ENCODE assay signal across 8 cellular contexts in the genomic region with DNA sequence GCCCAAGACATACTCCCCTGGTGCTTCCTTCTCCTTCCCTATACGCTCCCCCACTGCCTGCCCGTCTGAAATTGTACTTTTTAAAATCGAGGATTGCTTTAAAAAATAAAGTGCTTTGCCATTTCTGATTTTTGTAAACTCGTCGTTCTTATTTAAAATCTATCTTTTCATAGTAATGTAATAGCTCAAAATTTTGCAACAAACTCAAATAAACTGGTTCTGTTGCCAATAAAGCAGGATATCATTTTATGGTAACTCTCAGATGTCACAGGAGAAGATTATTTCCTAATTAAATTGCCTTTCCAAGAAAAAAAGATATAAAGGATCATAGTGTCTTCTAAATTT. TPM values are rescaled to one million over a fixed set of nuclear protein-coding genes. Genes with fewer than 3 reads are reported as not detected.
DNase-seq lines count a peak whose midpoint lies in the region; ATAC-seq and TF ChIP-seq lines count a peak whose summit lies in the region.

No MANE protein-coding gene starts in this region.

- H3K27me3 ChIP-seq in CD8-positive, alpha-beta T cell (ENCODE audit: insufficient read depth, low read length) = no peaks in the 10 kb centered on the region
- H3K27me3 ChIP-seq in PC-9 (ENCODE audit: insufficient read depth, low read depth) = peaks cover 17% of the 10 kb centered on the region; the same call in 1 of the 2 replicates

- H3K9me3 ChIP-seq in CD8-positive, alpha-beta T cell (ENCODE audit: low read length) = no peaks in the 10 kb centered on the region
- H3K9me3 ChIP-seq in PC-9 (ENCODE audit: insufficient read depth, low read depth) = no peaks in the 10 kb centered on the region

- peaks cover 21% of the 10 kb centered on the region for H3K4me1 Mint-ChIP-seq in CD8-positive, alpha-beta T cell (ENCODE audit: low read depth)
- peaks cover 62% of the 10 kb centered on the region for H3K4me1 Mint-ChIP-seq in osteocyte (ENCODE audit: unreplicated experiment)

- H3K27me3 Mint-ChIP-seq in CD8-positive, alpha-beta T cell (ENCODE audit: low read depth) = no peaks in the 10 kb centered on the region
- no peaks in the 10 kb centered on the region for H3K27me3 Mint-ChIP-seq in osteocyte (ENCODE audit: unreplicated experiment)

- H3K4me1 ChIP-seq in CD8-positive, alpha-beta T cell (ENCODE audit: insufficient read depth, low read length) = peaks cover 13% of the 10 kb centered on the region
- H3K4me1 ChIP-seq in PC-9 (replicated peaks; ENCODE audit: insufficient read depth) = no peaks in the 10 kb centered on the region

- intact Hi-C loops in CD8-positive, alpha-beta T cell (cut with DNase I, micrococcal nuclease) = loop anchor here (2.0 to 10.0 kb wide), 6 partner anchors 13 to 1021 kb away; a partner anchor contains a TSS
- intact Hi-C loops in PC-9 (cut with micrococcal nuclease; ENCODE audit: unreplicated experiment) = no loop called here

- H3K9me3 Mint-ChIP-seq in CD8-positive, alpha-beta T cell = no peaks in the 10 kb centered on the region
- H3K9me3 Mint-ChIP-seq in osteocyte (ENCODE audit: unreplicated experiment) = no peaks in the 10 kb centered on the region

- peak overlapping the region; percentile 74 for H3K27ac ChIP-seq in CD8-positive, alpha-beta T cell (ENCODE audit: low read depth, low read length)
- H3K27ac ChIP-seq in PC-9 = no peak overlapping the region

- H3K27ac Mint-ChIP-seq in CD8-positive, alpha-beta T cell = peak overlapping the region; percentile 90
- H3K27ac Mint-ChIP-seq in osteocyte (ENCODE audit: unreplicated experiment) = peak overlapping the region; percentile 97

- no peak for ATAC-seq in CD8-positive, alpha-beta T cell
- ATAC-seq in GM18517 (IDR thresholded peaks at IDR 0.05; ENCODE audit: unreplicated experiment) (no peak), GM18502 (IDR thresholded peaks at IDR 0.05; ENCODE audit: poor library complexity, unreplicated experiment) (no peak)

- H3K9me2 ChIP-seq in PC-9 (ENCODE audit: insufficient read depth) = no peaks in the 10 kb centered on the region

- H3K4me2 ChIP-seq in PC-9 = peak overlapping the region; percentile 76

- BruUV-seq in PC-9 (replicated peaks; lab: Mats Ljungman, UMichigan) = no TSS peak

- H3F3A ChIP-seq in PC-9 (ENCODE audit: insufficient read depth, low read depth) = no peaks in the 10 kb centered on the region

- H3K36me3 ChIP-seq in CD8-positive, alpha-beta T cell (ENCODE audit: insufficient read depth, low read length) = no peaks in the 10 kb centered on the region
- no peaks in the 10 kb centered on the region for H3K36me3 ChIP-seq in PC-9 (ENCODE audit: low read depth)

- peak overlapping the region; percentile 88 for H3K4me3 ChIP-seq in CD8-positive, alpha-beta T cell (ENCODE audit: low read depth, low read length)
- H3K4me3 ChIP-seq in PC-9 = peak overlapping the region; percentile 60
- peak overlapping the region; percentile 61 for H3K4me3 ChIP-seq in epithelial cell of esophagus (ENCODE audit: low read length)

- H2AFZ ChIP-seq in PC-9 = peak overlapping the region; percentile 85

- CTCF ChIA-PET in CD8-positive, alpha-beta T cell (lab: Charles Lee) = no interaction called here
- CTCF ChIA-PET in PC-9 (lab: Charles Lee) = no interaction called here

- peak overlapping the region; percentile 90 for H3K4me3 Mint-ChIP-seq in CD8-positive, alpha-beta T cell
- peak overlapping the region; percentile 73 for H3K4me3 Mint-ChIP-seq in osteocyte (ENCODE audit: unreplicated experiment)

- no peaks in the 10 kb centered on the region for H3K79me2 ChIP-seq in PC-9 (ENCODE audit: low read depth)

- peaks cover 1% of the 10 kb centered on the region for H3K36me3 Mint-ChIP-seq in CD8-positive, alpha-beta T cell
- peaks cover 16% of the 10 kb centered on the region for H3K36me3 Mint-ChIP-seq in osteocyte (ENCODE audit: unreplicated experiment)

- POLR2A ChIA-PET in CD8-positive, alpha-beta T cell (lab: Charles Lee) = interaction anchor here (1.4 to 2.1 kb wide), 2 partner anchors 247 to 402 kb away, joined by 4 to 6 read pairs; a partner anchor contains a TSS
- POLR2A ChIA-PET in PC-9 (lab: Charles Lee; ENCODE audit: unreplicated experiment) = no interaction called here

- no peak for DNase-seq in CD8-positive, alpha-beta T cell
- DNase-seq in PC-9 (no peak), epithelial cell of esophagus (ENCODE audit: low read depth) (no peak), osteocyte (ENCODE audit: extremely low spot score, unreplicated experiment) (no peak), MV-4-11 (lab: John Stamatoyannopoulos, UW) (no peak), COLO829 (ENCODE audit: low spot score) (no peak)

- no peak for TF ChIP-seq CTCF in CD8-positive, alpha-beta T cell (IDR thresholded peaks at IDR 0.05)
- no peak for TF ChIP-seq CTCF in PC-9 (conservative IDR thresholded peaks at IDR 0.05)
- no peak for TF ChIP-seq CTCF in epithelial cell of esophagus (IDR thresholded peaks at IDR 0.05; ENCODE audit: insufficient read depth, low read depth, low read length, missing control alignments)
- TF ChIP-seq CTCF in osteocyte (IDR thresholded peaks at IDR 0.05) = no peak

- no peaks in the 10 kb centered on the region for H4K20me1 ChIP-seq in PC-9 (ENCODE audit: insufficient read depth)

RNA-seq across cellular contexts. Expression of a gene that starts 1.3 kb away (rescaled TPM):
- 1 to 10 TPM; 1.9 to 2.2 TPM for total RNA-seq in CD8-positive, alpha-beta T cell
- total RNA-seq in PC-9 (2021) = not detected in 2 replicates
- total RNA-seq in osteocyte = 874 and 888 TPM in 2 replicates

Comparison
In these comparisons a context has a peak if more than half of its experiments do, and no peak if none do; other contexts are left out.
1. RNA of a gene that starts 1.3 kb away (total RNA-seq): 874 to 888 TPM in osteocyte; 1.9 to 2.2 TPM in CD8-positive, alpha-beta T cell and not detected in PC-9; every median in the first group is over 100 times any median in the second.
2. Peak in every context shown above with its lines, with median percentiles within 50 percentile points of each other: H3K4me3 ChIP-seq.